In genomic region chr2:91766349-91767048, GRCh38 we compare ENCODE assay signal across 8 cellular contexts.
DNase-seq lines count a peak whose midpoint lies in the region; ATAC-seq, FAIRE-seq and TF ChIP-seq lines count a peak whose summit lies in the region.
"Not testable (repeated sequence)": the region's sequence is repeated elsewhere in the genome, so short reads cannot be mapped to it uniquely, and the experiment has no call there.

No MANE protein-coding gene starts in this region.

- not testable (repeated sequence) for H3K27ac ChIP-seq in lung (ENCODE audit: low read depth in 1 of 2, low read length in 1 of 2)

- H3K36me3 ChIP-seq in lung (ENCODE audit: control insufficient read depth in 2 of 2, insufficient read depth in 2 of 2, low read length in 2 of 2); skeletal muscle satellite cell (ENCODE audit: insufficient read depth, low read length): not testable (repeated sequence)

- peak overlapping the region; percentile 61 for H3K4me2 ChIP-seq in skeletal muscle satellite cell (ENCODE audit: low read length)

- DNase-seq in AG09309 (ENCODE audit: low read depth), result peak; percentile 21
- peak; percentile 53 for DNase-seq in H54 (ENCODE audit: insufficient read length, low spot score)
- DNase-seq in NCI-H226, result peak; percentile 53
- DNase-seq in T1000 (lab: John Stamatoyannopoulos, UW), result peak; percentile 9
- DNase-seq in dedifferentiated amniotic fluid mesenchymal stem cell (ENCODE audit: extremely low spot score), result peak; percentile 33
- DNase-seq in head of caudate nucleus, result peak in 25 of 42 donors; percentile 12 to 73 (median 29)
- peak; percentile 53 for DNase-seq in lung (ENCODE audit: low spot score)

- not testable (repeated sequence) for H3K9me3 ChIP-seq in lung (ENCODE audit: control insufficient read depth in 2 of 2, insufficient read depth in 1 of 2, low read length in 1 of 2); skeletal muscle satellite cell (replicated peaks; ENCODE audit: low read length)

- WGBS in lung, 2 donors, result 60 to 66% methylated on average over 9 of the region's 9 CpGs

- ATAC-seq in lung (ENCODE audit: insufficient read depth, low FRiP score), result peak; percentile 73

- TF ChIP-seq POLR2A in H54 (IDR thresholded peaks at IDR 0.05; ENCODE audit: low read depth, low read length), result not testable (repeated sequence)

- not testable (repeated sequence) for H3K27me3 ChIP-seq in lung (ENCODE audit: control insufficient read depth, insufficient read depth); skeletal muscle satellite cell (ENCODE audit: control insufficient read depth, insufficient read depth, low read length)

- not testable (repeated sequence) for H3K4me3 ChIP-seq in AG09309 (ENCODE audit: control insufficient read depth, low read depth, low read length); lung; skeletal muscle satellite cell (ENCODE audit: low read length)

- H3K4me1 ChIP-seq in lung (ENCODE audit: control insufficient read depth in 2 of 2, insufficient read depth in 2 of 2, low read length in 2 of 2), result not testable (repeated sequence)
- H3K4me1 ChIP-seq in skeletal muscle satellite cell (ENCODE audit: control insufficient read depth, insufficient read depth, low read length), result peaks cover 19% of the 10 kb centered on the region

- not testable (repeated sequence) for H3K9ac ChIP-seq in skeletal muscle satellite cell (ENCODE audit: low read depth, low read length)

- not testable (repeated sequence) for TF ChIP-seq CTCF in AG09309 (IDR thresholded peaks at IDR 0.05; ENCODE audit: control insufficient read depth, insufficient read depth, low read depth, low read length, missing control alignments); lung (IDR thresholded peaks at IDR 0.05; ENCODE audit: control extremely low read depth, extremely low read depth)

- intact Hi-C loops in head of caudate nucleus (cut with DNase I), result not testable (repeated sequence)

- peak; percentile 86 for FAIRE-seq in H54 (lab: Jason Lieb, UNC)
